18 cellular contexts compared by ENCODE assay signal in the genomic region with DNA sequence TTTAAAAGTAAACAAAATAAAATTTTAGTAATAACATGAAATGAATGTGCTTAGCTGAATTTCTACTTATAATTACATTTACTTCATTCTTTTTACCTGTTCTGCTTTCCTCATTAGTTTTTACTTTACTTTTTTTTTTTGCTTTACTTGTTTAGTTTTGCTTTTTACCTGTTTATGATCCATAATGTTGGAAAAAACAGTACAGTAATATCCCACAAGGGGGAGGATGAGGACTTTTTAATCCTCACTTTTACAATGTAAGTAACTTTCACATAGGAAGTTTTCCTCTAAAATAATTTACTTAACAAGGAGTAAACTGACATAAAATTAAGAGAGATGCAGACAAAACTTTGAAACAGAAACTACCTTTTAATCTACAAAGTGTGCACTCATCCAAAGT.
DNase-seq lines count a peak whose midpoint lies in the region; ATAC-seq, FAIRE-seq and TF ChIP-seq lines count a peak whose summit lies in the region.
"Had no signal": no experiment of that assay in that cellular context is flagged by ENCODE, and none has a peak within 500 bp of the region (broad histone marks: within the 10 kb centered on the region; RNA-seq: fewer than 3 reads in every experiment).

No MANE protein-coding gene starts in this region.

- H3K27me3 ChIP-seq in osteoblast (ENCODE audit: insufficient read depth, low read length): no peaks in the 10 kb centered on the region
- H3K27me3 ChIP-seq: neutrophil, thyroid gland had no signal

- H3K36me3 ChIP-seq in osteoblast (ENCODE audit: insufficient read depth, low read length): no peaks in the 10 kb centered on the region
- H3K36me3 ChIP-seq: neutrophil, thyroid gland had no signal

- H4K20me1 ChIP-seq in osteoblast (ENCODE audit: insufficient read depth, low read length): no peaks in the 10 kb centered on the region

- H2AFZ ChIP-seq in osteoblast (ENCODE audit: low read length): no peak overlapping the region

- H3K4me1 ChIP-seq in osteoblast (ENCODE audit: insufficient read depth, low read length): no peaks in the 10 kb centered on the region
- H3K4me1 ChIP-seq: thyroid gland had no signal

- DNase-seq in M059J (ENCODE audit: low read depth) (peak; percentile 12), dedifferentiated amniotic fluid mesenchymal stem cell (ENCODE audit: extremely low spot score) (peak; percentile 44), osteoblast (ENCODE audit: insufficient read length, low spot score, missing footprints) (no peak), NCI-H1436 treated with DMSO at 0.1 percent for 48 hours (lab: John Stamatoyannopoulos, UW) (no peak)
- no peak for DNase-seq in effector memory CD8-positive, alpha-beta T cell
- DNase-seq in naive thymus-derived CD8-positive, alpha-beta T cell: no peak
- DNase-seq: DMS153, left ventricle myocardium superior, NCI-H1092, NCI-H524 treated with DMSO at 0.1 percent for 48 hours, SHP77, thyroid gland had no signal

- no peaks in the 10 kb centered on the region for H3K9me3 ChIP-seq in osteoblast (ENCODE audit: low read depth, low read length)
- H3K9me3 ChIP-seq: neutrophil, thyroid gland had no signal

- FAIRE-seq in G401.6 (lab: Jason Lieb, UNC): peak; percentile 67
- FAIRE-seq: GM12892 had no signal

- TF ChIP-seq CTCF in osteoblast (IDR thresholded peaks at IDR 0.05; ENCODE audit: extremely low read depth, low read depth, low read length): peak; percentile 41

- POLR2A ChIA-PET in naive thymus-derived CD8-positive, alpha-beta T cell (lab: Charles Lee): no interaction called here

- H3K36me3 Mint-ChIP-seq in effector memory CD8-positive, alpha-beta T cell (ENCODE audit: insufficient read depth): peaks cover 3% of the 10 kb centered on the region
- peaks cover 0 to 7% (median 2%) of the 10 kb centered on the region in 3 donors for H3K36me3 Mint-ChIP-seq in naive thymus-derived CD8-positive, alpha-beta T cell

- ATAC-seq in effector memory CD8-positive, alpha-beta T cell (replicated peaks): no peak
- ATAC-seq in GM19455 (IDR thresholded peaks at IDR 0.05; ENCODE audit: unreplicated experiment): no peak
- no peak for ATAC-seq in naive thymus-derived CD8-positive, alpha-beta T cell
- ATAC-seq: left ventricle myocardium superior had no signal

- H3K9me3 Mint-ChIP-seq in effector memory CD8-positive, alpha-beta T cell: no peaks in the 10 kb centered on the region
- H3K9me3 Mint-ChIP-seq in naive thymus-derived CD8-positive, alpha-beta T cell: no peaks in the 10 kb centered on the region
- H3K9me3 Mint-ChIP-seq: activated naive CD4-positive, alpha-beta T cell treated with anti-CD3 and anti-CD28 coated beads, Interleukin-2, amount 50 U/mL, for 24 hours had no signal

- H3K27ac Mint-ChIP-seq in effector memory CD8-positive, alpha-beta T cell: no peak overlapping the region
- no peak overlapping the region for H3K27ac Mint-ChIP-seq in naive thymus-derived CD8-positive, alpha-beta T cell
- H3K27ac Mint-ChIP-seq: activated naive CD4-positive, alpha-beta T cell treated with anti-CD3 and anti-CD28 coated beads, Interleukin-2, amount 50 U/mL, for 24 hours had no signal

- no peak overlapping the region for H3K4me2 ChIP-seq in osteoblast (ENCODE audit: insufficient read depth, low read length)

- no peaks in the 10 kb centered on the region for H3K27me3 Mint-ChIP-seq in effector memory CD8-positive, alpha-beta T cell
- H3K27me3 Mint-ChIP-seq in naive thymus-derived CD8-positive, alpha-beta T cell: no peaks in the 10 kb centered on the region
- H3K27me3 Mint-ChIP-seq: activated naive CD4-positive, alpha-beta T cell treated with anti-CD3 and anti-CD28 coated beads, Interleukin-2, amount 50 U/mL, for 24 hours had no signal

- no peak overlapping the region for H3K27ac ChIP-seq in osteoblast (ENCODE audit: low read depth, low read length)
- H3K27ac ChIP-seq: HL-60, neutrophil, thyroid gland had no signal

- H3K79me2 ChIP-seq in osteoblast (ENCODE audit: insufficient read depth, low read length): no peaks in the 10 kb centered on the region

- H3K4me3 ChIP-seq in osteoblast (ENCODE audit: insufficient read depth, low read length): no peak overlapping the region
- H3K4me3 ChIP-seq: thyroid gland had no signal

- no peak overlapping the region for H3K4me3 Mint-ChIP-seq in effector memory CD8-positive, alpha-beta T cell
- no peak overlapping the region for H3K4me3 Mint-ChIP-seq in naive thymus-derived CD8-positive, alpha-beta T cell
- H3K4me3 Mint-ChIP-seq: activated naive CD4-positive, alpha-beta T cell treated with anti-CD3 and anti-CD28 coated beads, Interleukin-2, amount 50 U/mL, for 24 hours had no signal

- peaks cover 0 to 1% of the 10 kb centered on the region in 2 donors for H3K4me1 Mint-ChIP-seq in effector memory CD8-positive, alpha-beta T cell (ENCODE audit: low read depth in 2 of 2)
- peaks cover 0 to 2% (median 0%) of the 10 kb centered on the region in 4 donors for H3K4me1 Mint-ChIP-seq in naive thymus-derived CD8-positive, alpha-beta T cell

Comparison
In these comparisons a context has a peak if more than half of its experiments do, and no peak if none do; other contexts are left out.
1. DNase-seq: peak in M059J (single experiment) and dedifferentiated amniotic fluid mesenchymal stem cell (single experiment); none in osteoblast (single experiment), effector memory CD8-positive, alpha-beta T cell (0 of 3), NCI-H1436 treated with DMSO at 0.1 percent for 48 hours (single experiment) and naive thymus-derived CD8-positive, alpha-beta T cell (0 of 10).